In genomic region chr6:144955392-144955791, GRCh38 we compare ENCODE assay signal across 27 cellular contexts.
"Had no signal": no experiment of that assay in that cellular context is flagged by ENCODE, and none has a peak within 500 bp of the region (broad histone marks: within the 10 kb centered on the region; RNA-seq: fewer than 3 reads in every experiment).

No MANE protein-coding gene starts in this region.

- H3K27ac Mint-ChIP-seq: activated CD4-positive, alpha-beta memory T cell treated with anti-CD3 and anti-CD28 coated beads for 36 hours; activated CD4-positive, alpha-beta T cell treated with anti-CD3 and anti-CD28 coated beads, Interleukin-2, amount 10 ng/mL, durations not matched to agents 7 days and 5 days; activated naive CD4-positive, alpha-beta T cell treated with anti-CD3 and anti-CD28 coated beads for 36 hours; activated naive CD8-positive, alpha-beta T cell; T-cell had no signal

- H3K4me1 Mint-ChIP-seq: activated CD4-positive, alpha-beta T cell treated with anti-CD3 and anti-CD28 coated beads, Interleukin-2, amount 10 ng/mL, durations not matched to agents 7 days and 5 days; T-cell had no signal

- H3K36me3 Mint-ChIP-seq: activated CD4-positive, alpha-beta memory T cell treated with anti-CD3 and anti-CD28 coated beads for 36 hours; activated naive CD8-positive, alpha-beta T cell; T-cell had no signal

- FAIRE-seq: TTC549 had no signal

- H3K4me3 ChIP-seq: Peyer's patch, SJSA1 had no signal

- H3K4me1 ChIP-seq: Peyer's patch had no signal

- H3K4me3 Mint-ChIP-seq: activated CD4-positive, alpha-beta memory T cell treated with anti-CD3 and anti-CD28 coated beads for 36 hours; activated CD4-positive, alpha-beta T cell treated with anti-CD3 and anti-CD28 coated beads, Interleukin-2, amount 10 ng/mL, durations not matched to agents 7 days and 5 days; activated naive CD4-positive, alpha-beta T cell treated with anti-CD3 and anti-CD28 coated beads for 36 hours; activated naive CD8-positive, alpha-beta T cell; activated T-cell treated with anti-CD3 and anti-CD28 coated beads, Interleukin-2, amount 50 U/mL, for 4 hours; T-cell had no signal

- H3K36me3 ChIP-seq: Peyer's patch, SJSA1 had no signal

- H3K27me3 ChIP-seq: Peyer's patch, SJSA1 had no signal

- H3K27ac ChIP-seq: Peyer's patch, RWPE1, VCaP had no signal

- H3K9me3 ChIP-seq: Peyer's patch, SJSA1 had no signal

- H3K9me3 Mint-ChIP-seq: activated CD4-positive, alpha-beta memory T cell treated with anti-CD3 and anti-CD28 coated beads for 36 hours; activated CD4-positive, alpha-beta T cell treated with anti-CD3 and anti-CD28 coated beads, Interleukin-2, amount 10 ng/mL, durations not matched to agents 7 days and 5 days; activated naive CD4-positive, alpha-beta T cell treated with anti-CD3 and anti-CD28 coated beads for 36 hours; activated T-cell treated with anti-CD3 and anti-CD28 coated beads, Interleukin-2, amount 50 U/mL, for 4 hours; T-cell had no signal

- DNase-seq: activated CD4-positive, alpha-beta memory T cell treated with anti-CD3 and anti-CD28 coated beads for 36 hours; activated CD4-positive, alpha-beta T cell treated with anti-CD3 and anti-CD28 coated beads, Interleukin-2, amount 10 ng/mL, durations not matched to agents 7 days and 5 days; activated CD4-positive, CD25-positive, alpha-beta regulatory T cell; activated CD8-positive, alpha-beta memory T cell treated with anti-CD3 and anti-CD28 coated beads for 24 hours; activated effector memory CD4-positive, alpha-beta T cell treated with anti-CD3 and anti-CD28 coated beads, Interleukin-2, amount 50 U/mL, for 16 hours; activated naive CD4-positive, alpha-beta T cell treated with anti-CD3 and anti-CD28 coated beads for 36 hours; activated T-cell treated with anti-CD3 and anti-CD28 coated beads, Interleukin-2, amount 50 U/mL, for 4 hours; cerebellar nuclear complex; Kasumi-1; KBM-7; NCI-H1092; NCI-H1417 treated with DMSO at 0.1 percent for 48 hours; NCI-H1694 treated with DMSO at 0.1 percent for 48 hours; NCI-H2029 treated with DMSO at 0.1 percent for 48 hours; NCI-H510A treated with DMSO at 0.1 percent for 48 hours; NCI-H69; NK-92 treated with Interleukin-12 subunit alpha and Interleukin-12 subunit beta, amount 100 ng/mL, for 24 hours; Peyer's patch; Right ventricle myocardium superior; T-cell; T-helper 2 cell; T1000 had no signal

- ATAC-seq: activated T-cell treated with anti-CD3 and anti-CD28 coated beads, Interleukin-2, amount 50 U/mL, for 4 hours; T-cell had no signal
